Comparison of ENCODE assay signal across 14 cellular contexts in the genomic region with DNA sequence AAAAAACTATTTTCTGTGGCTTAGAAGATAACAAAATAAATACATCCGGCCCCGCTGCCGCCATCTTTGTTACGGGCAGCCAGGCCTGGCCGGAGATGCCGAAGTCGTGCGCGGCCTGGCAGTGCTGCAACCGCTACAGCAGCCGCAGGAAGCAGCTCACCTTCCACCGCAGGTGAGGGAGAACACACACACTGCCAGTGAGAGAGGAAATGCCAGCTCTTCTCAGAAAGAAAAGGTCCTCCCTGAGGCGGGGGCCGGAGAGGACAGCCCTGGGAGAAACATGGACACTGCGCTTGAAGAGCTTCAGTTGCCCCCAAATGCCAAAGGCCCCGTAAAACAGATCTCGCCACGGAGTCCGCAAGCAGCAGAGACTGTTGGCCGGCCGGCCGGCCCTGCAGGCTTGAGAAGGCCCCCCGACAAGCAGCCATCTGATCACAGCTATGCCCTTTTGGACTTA.
DNase-seq lines count a peak whose midpoint lies in the region; ATAC-seq and TF ChIP-seq lines count a peak whose summit lies in the region.
"Had no signal": no experiment of that assay in that cellular context is flagged by ENCODE, and none has a peak within 500 bp of the region (broad histone marks: within the 10 kb centered on the region; RNA-seq: fewer than 3 reads in every experiment).

No MANE protein-coding gene starts in this region.

- CTCF ChIA-PET in activated B cell treated with CpG ODN at 0.5 μM for 24 hours (lab: Charles Lee), result no interaction called here

- no peaks in the 10 kb centered on the region for H3K27me3 ChIP-seq in spleen (replicated peaks in 1 of 7)

- 86 to 94% (median 92%) methylated on average over 23 of the region's 23 CpGs for WGBS in spleen, 5 donors

- peaks cover 2% of the 10 kb centered on the region for H3K9me3 Mint-ChIP-seq in activated B cell treated with CpG ODN at 0.5 μM for 24 hours
- H3K9me3 Mint-ChIP-seq in endothelial cell (ENCODE audit: unreplicated experiment), result no peaks in the 10 kb centered on the region

- H3K4me3 ChIP-seq in spleen, result no peak overlapping the region
- H3K4me3 ChIP-seq: PC-9 had no signal

- peak; percentile 74 for ATAC-seq in HG02678 (IDR thresholded peaks at IDR 0.05; ENCODE audit: unreplicated experiment)
- no peak for ATAC-seq in activated B cell treated with CpG ODN at 0.5 μM for 24 hours (ENCODE audit: low read depth)
- no peak for ATAC-seq in HG03571 (IDR thresholded peaks at IDR 0.05; ENCODE audit: unreplicated experiment)
- no peak for ATAC-seq in HG02852 (IDR thresholded peaks at IDR 0.05; ENCODE audit: unreplicated experiment)
- ATAC-seq: T-cell had no signal

- POLR2A ChIA-PET in activated B cell treated with CpG ODN at 0.5 μM for 24 hours (lab: Charles Lee), result no interaction called here

- TF ChIP-seq POLR2A in spleen (IDR thresholded peaks at IDR 0.05), result no peak

- peak overlapping the region; percentile 15 for H3K4me3 Mint-ChIP-seq in activated B cell treated with CpG ODN at 0.5 μM for 24 hours
- no peak overlapping the region for H3K4me3 Mint-ChIP-seq in endothelial cell (ENCODE audit: unreplicated experiment)
- H3K4me3 Mint-ChIP-seq: HFFc6, T-cell had no signal

- H3K27ac ChIP-seq in spleen, result no peak overlapping the region
- H3K27ac ChIP-seq: KMS-11, PC-9 had no signal

- intact Hi-C loops in activated B cell treated with CpG ODN at 0.5 μM for 24 hours (cut with micrococcal nuclease) (no loop called here), spleen (cut with DNase I; ENCODE audit: low total_unique reads) (no loop called here)

- TF ChIP-seq CTCF in activated B cell treated with CpG ODN at 0.5 μM for 24 hours (IDR thresholded peaks at IDR 0.05) (no peak), spleen (IDR thresholded peaks at IDR 0.05 in 8 of 11, conservative IDR thresholded peaks at IDR 0.05 in 3 of 11) (no peak), endothelial cell (IDR thresholded peaks at IDR 0.05; ENCODE audit: unreplicated experiment) (no peak)

- peaks cover 0 to 4% (median 0%) of the 10 kb centered on the region in 8 donors for H3K9me3 ChIP-seq in spleen

- H3K4me1 Mint-ChIP-seq in activated B cell treated with CpG ODN at 0.5 μM for 24 hours, result no peaks in the 10 kb centered on the region
- no peaks in the 10 kb centered on the region for H3K4me1 Mint-ChIP-seq in endothelial cell (ENCODE audit: unreplicated experiment)
- H3K4me1 Mint-ChIP-seq: T-cell had no signal

- H3K27me3 Mint-ChIP-seq in activated B cell treated with CpG ODN at 0.5 μM for 24 hours (no peaks in the 10 kb centered on the region), endothelial cell (ENCODE audit: unreplicated experiment) (no peaks in the 10 kb centered on the region)
- H3K27me3 Mint-ChIP-seq: T-cell had no signal

- no peaks in the 10 kb centered on the region for H3K4me1 ChIP-seq in spleen

- H3K36me3 Mint-ChIP-seq in activated B cell treated with CpG ODN at 0.5 μM for 24 hours (ENCODE audit: low read depth) (no peaks in the 10 kb centered on the region), endothelial cell (ENCODE audit: low read depth, unreplicated experiment) (no peaks in the 10 kb centered on the region)
- H3K36me3 Mint-ChIP-seq: T-cell had no signal

- no peaks in the 10 kb centered on the region for H3K36me3 ChIP-seq in spleen

- H3K27ac Mint-ChIP-seq in activated B cell treated with CpG ODN at 0.5 μM for 24 hours (no peak overlapping the region), endothelial cell (ENCODE audit: unreplicated experiment) (no peak overlapping the region)
- H3K27ac Mint-ChIP-seq: HFFc6, T-cell had no signal

- DNase-seq in Daoy (ENCODE audit: low read depth) (peak; percentile 60), activated B cell treated with CpG ODN at 0.5 μM for 24 hours (no peak), spleen (peak; percentile 53), endothelial cell (ENCODE audit: low spot score) (no peak)
- DNase-seq: HFFc6, NCI-H1092, NCI-H2081 treated with DMSO at 0.1 percent for 48 hours, NCI-H446, PC-9, T-cell had no signal

Comparison
In these comparisons a context has a peak if more than half of its experiments do, and no peak if none do; other contexts are left out.
1. DNase-seq: peak in Daoy (single experiment) and spleen (single experiment); none in activated B cell treated with CpG ODN at 0.5 μM for 24 hours (single experiment) and endothelial cell (single experiment).